Comparison of ENCODE assay signal across 31 cellular contexts in the genomic region with DNA sequence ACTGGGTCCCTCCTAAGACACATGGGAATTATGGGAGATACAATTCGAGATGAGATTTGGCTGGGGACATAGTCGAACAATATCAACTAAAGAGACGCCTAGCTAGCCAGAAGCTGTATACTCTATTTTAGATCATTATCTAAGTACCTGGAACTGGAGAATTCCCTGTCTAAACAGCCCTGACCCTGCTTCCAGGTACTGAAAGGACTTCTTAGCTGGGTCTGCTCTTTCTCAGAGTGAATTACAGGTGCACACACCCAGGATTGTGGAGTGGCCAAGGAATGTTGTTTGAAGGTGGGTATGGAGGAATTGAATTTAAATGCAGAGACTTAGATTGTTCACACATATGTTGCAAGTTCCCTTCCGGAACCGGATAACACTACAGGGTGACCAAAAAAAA.
"Had no signal": no experiment of that assay in that cellular context is flagged by ENCODE, and none has a peak within 500 bp of the region (broad histone marks: within the 10 kb centered on the region; RNA-seq: fewer than 3 reads in every experiment).

No MANE protein-coding gene starts in this region.

- H3K79me2 ChIP-seq: parathyroid adenoma had no signal

- H3K4me3 ChIP-seq: ovary, psoas muscle, right lobe of liver, sigmoid colon, spleen, suprapubic skin, testis, tibial artery, transverse colon, upper lobe of left lung, uterus had no signal

- H3K4me1 ChIP-seq: parathyroid adenoma, psoas muscle, right lobe of liver, sigmoid colon, spleen, suprapubic skin, testis, tibial artery, transverse colon, upper lobe of left lung, uterus had no signal

- H3K9me3 ChIP-seq: neutrophil, ovary, psoas muscle, right lobe of liver, sigmoid colon, spleen, testis, tibial artery, transverse colon, upper lobe of left lung, uterus had no signal

- H3K9ac ChIP-seq: parathyroid adenoma had no signal

- H3K27ac ChIP-seq: neutrophil, ovary, parathyroid adenoma, psoas muscle, right lobe of liver, sigmoid colon, spleen, suprapubic skin, testis, tibial artery, transverse colon, upper lobe of left lung, uterus had no signal

- DNase-seq: naive B cell; naive thymus-derived CD8-positive, alpha-beta T cell; nephron progenitor cell; nucleus accumbens; ovary; posterior cingulate gyrus; psoas muscle; right cardiac atrium; right lobe of liver; sigmoid colon; small intestine; spleen; stimulated activated CD4-positive, alpha-beta T cell treated with anti-CD3 and anti-CD28 coated beads, Interleukin-12 subunit alpha, Interleukin-12 subunit beta, amount 100 ng/mL, for 4 hours; stimulated activated CD4-positive, alpha-beta T cell treated with anti-CD3 and anti-CD28 coated beads, Interleukin-1b, Interleukin-23, amount 100 ng/mL, for 48 hours; stimulated activated CD4-positive, alpha-beta T cell treated with anti-CD3 and anti-CD28 coated beads, Interleukin-4, amount 100 ng/mL, for 1 hour; stimulated activated CD4-positive, alpha-beta T cell treated with anti-CD3 and anti-CD28 coated beads, Interleukin-4, amount 100 ng/mL, for 4 hours; stimulated activated CD8-positive, alpha-beta memory T cell treated with anti-CD3 and anti-CD28 coated beads, Interleukin-4, amount 100 ng/mL, for 48 hours; stimulated activated naive CD4-positive, alpha-beta T cell; stimulated activated naive CD8-positive, alpha-beta T cell treated with anti-CD3 and anti-CD28 coated beads, Interleukin-15, amount 100 ng/mL, for 72 hours; stimulated activated naive CD8-positive, alpha-beta T cell treated with anti-CD3 and anti-CD28 coated beads, Interleukin-15, Interleukin-2, amounts not matched to agents 100 U/mL and 50 U/mL, for 24 hours; substantia nigra; testis; tibial artery; transverse colon; upper lobe of left lung; uterus had no signal

- ATAC-seq: naive thymus-derived CD8-positive, alpha-beta T cell; natural killer cell treated with Interleukin-12 subunit alpha and Interleukin-12 subunit beta and Interleukin-15 and Interleukin-18, amount 100 ng/mL, for 72 hours; psoas muscle; right cardiac atrium; right lobe of liver; stimulated activated memory B cell treated with anti-CD40 and anti-IgM and Interleukin-4, amounts not matched to agents 10 μg/mL and 1 μg/mL and 100 μg/mL, for 72 hours; stimulated activated naive CD8-positive, alpha-beta T cell treated with anti-CD3 and anti-CD28 coated beads, Interleukin-15, amount 100 ng/mL, for 72 hours; stimulated activated naive CD8-positive, alpha-beta T cell treated with anti-CD3 and anti-CD28 coated beads, Interleukin-15, Interleukin-2, amounts not matched to agents 100 U/mL and 50 U/mL, for 24 hours had no signal

- H2AFZ ChIP-seq: parathyroid adenoma had no signal

- H3K36me3 ChIP-seq: neutrophil, ovary, right lobe of liver, sigmoid colon, spleen, suprapubic skin, tibial artery, transverse colon, upper lobe of left lung, uterus had no signal

- H3K27me3 ChIP-seq: neutrophil, ovary, right lobe of liver, sigmoid colon, spleen, suprapubic skin, testis, tibial artery, transverse colon, upper lobe of left lung, uterus had no signal
